Comparison of ENCODE assay signal across 8 cellular contexts in the genomic region with DNA sequence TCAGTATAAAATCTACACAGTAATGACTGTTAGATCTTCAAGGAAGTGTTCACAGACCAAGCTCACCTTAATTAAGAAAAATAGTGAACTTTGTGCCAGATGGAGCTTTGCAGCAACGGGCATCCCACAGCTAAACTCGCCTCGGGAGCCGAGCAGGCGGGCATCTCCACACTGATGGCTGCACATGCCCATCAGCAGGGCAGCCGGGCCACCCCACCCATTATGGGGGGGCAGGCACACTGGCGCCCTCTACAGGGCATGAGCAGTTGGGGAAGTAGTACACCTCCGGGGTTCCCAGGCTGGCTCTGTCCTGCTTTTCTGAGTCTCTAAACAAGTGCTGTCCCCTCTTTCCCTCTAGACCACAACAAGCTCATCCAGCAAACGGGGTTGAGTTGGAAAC. TPM values are rescaled to one million over a fixed set of nuclear protein-coding genes. Genes with fewer than 3 reads are reported as not detected.
A peak's percentile ranks its signal among the peaks of the same experiment; 100 is the strongest.
DNase-seq lines count a peak whose midpoint lies in the region; ATAC-seq and TF ChIP-seq lines count a peak whose summit lies in the region.

No MANE protein-coding gene starts in this region.

- peak; percentile 27 for TF ChIP-seq CTCF in left ventricle myocardium inferior (IDR thresholded peaks at IDR 0.05; ENCODE audit: borderline replicate concordance)
- peak; percentile 66 for TF ChIP-seq CTCF in RWPE1 (conservative IDR thresholded peaks at IDR 0.05; ENCODE audit: low read depth)
- TF ChIP-seq CTCF in fibroblast of mammary gland (conservative IDR thresholded peaks at IDR 0.05; ENCODE audit: control insufficient read depth, insufficient read depth, low read depth, low read length), result peak; percentile 61
- peak; percentile 67 for TF ChIP-seq CTCF in type B pancreatic cell (conservative IDR thresholded peaks at IDR 0.05)

- H3K27ac Mint-ChIP-seq in type B pancreatic cell, result no peak overlapping the region

- no peaks in the 10 kb centered on the region for H3K27me3 Mint-ChIP-seq in type B pancreatic cell

- H3K9me3 ChIP-seq in left ventricle myocardium inferior (replicated peaks), result no peaks in the 10 kb centered on the region

- H3K4me1 ChIP-seq in left ventricle myocardium inferior, result no peaks in the 10 kb centered on the region

- H3K36me3 Mint-ChIP-seq in type B pancreatic cell, result peaks cover 31% of the 10 kb centered on the region

- H3K27ac ChIP-seq in left ventricle myocardium inferior (replicated peaks), result no peak overlapping the region
- H3K27ac ChIP-seq in RWPE1, result no peak overlapping the region

- POLR2A ChIA-PET in RWPE1 (lab: Yijun Ruan, JAX; ENCODE audit: low non-redundant PET), result no interaction called here

- ATAC-seq in Right ventricle myocardium superior (ENCODE audit: poor library complexity), result no peak
- ATAC-seq in HG03354 (IDR thresholded peaks at IDR 0.05; ENCODE audit: poor library complexity, severe bottlenecking, unreplicated experiment), result no peak

- H3K4me3 ChIP-seq in left ventricle myocardium inferior (no peak overlapping the region), fibroblast of mammary gland (ENCODE audit: control insufficient read depth, low read depth, low read length) (no peak overlapping the region)

- H3K27me3 ChIP-seq in left ventricle myocardium inferior (ENCODE audit: low read depth), result no peaks in the 10 kb centered on the region

- H3K4me1 Mint-ChIP-seq in type B pancreatic cell (ENCODE audit: unreplicated experiment), result peaks cover 9% of the 10 kb centered on the region

- H3K4me3 Mint-ChIP-seq in type B pancreatic cell, result no peak overlapping the region

- DNase-seq in left ventricle myocardium inferior, result no peak
- DNase-seq in Right ventricle myocardium superior, result no peak
- DNase-seq in RWPE1 (ENCODE audit: low spot score), result peak; percentile 51
- DNase-seq in fibroblast of mammary gland (ENCODE audit: low read depth), result peak; percentile 23
- no peak for DNase-seq in type B pancreatic cell (ENCODE audit: extremely low spot score, unreplicated experiment)
- no peak for DNase-seq in retina
- DNase-seq in medulla oblongata (ENCODE audit: extremely low spot score), result no peak

- intact Hi-C loops in left ventricle myocardium inferior (cut with micrococcal nuclease) (loop anchor here (10.0 kb wide), 1 partner anchor 460 kb away; no protein-coding TSS in a partner anchor), Right ventricle myocardium superior (cut with DNase I) (no loop called here)

- no peaks in the 10 kb centered on the region for H3K9me3 Mint-ChIP-seq in type B pancreatic cell

- H3K36me3 ChIP-seq in left ventricle myocardium inferior, result peaks cover 41% of the 10 kb centered on the region

- CTCF ChIA-PET in RWPE1 (lab: Yijun Ruan, JAX), result interaction anchor here (0.6 to 1.9 kb wide), 15 partner anchors 8 to 491 kb away, joined by 3 to 10 read pairs (median 3); no protein-coding TSS in a partner anchor

RNA-seq across cellular contexts. Expression of a gene that starts 21.6 kb away (rescaled TPM):
- total RNA-seq in left ventricle myocardium inferior, result 4.8 TPM
- total RNA-seq in Right ventricle myocardium superior, result 3.0 TPM
- 25.2 and 32.2 TPM in 2 replicates for total RNA-seq in type B pancreatic cell (ENCODE audit: low replicate concordance)

RNA-seq across cellular contexts. Expression of a gene that starts 32.7 kb away (rescaled TPM):
- total RNA-seq in left ventricle myocardium inferior (0.55 TPM), Right ventricle myocardium superior (0.43 TPM), type B pancreatic cell (ENCODE audit: low replicate concordance) (25.8 and 32.9 TPM in 2 replicates)

Comparison
In these comparisons a context has a peak if more than half of its experiments do, and no peak if none do; other contexts are left out.
1. DNase-seq: peak in RWPE1 (single experiment) and fibroblast of mammary gland (single experiment); none in left ventricle myocardium inferior (single experiment), Right ventricle myocardium superior (single experiment), type B pancreatic cell (single experiment), retina (single experiment) and medulla oblongata (single experiment).
2. RNA of a gene that starts 32.7 kb away (total RNA-seq): 25.8 to 32.9 TPM in type B pancreatic cell; 0.55 TPM in left ventricle myocardium inferior (single experiment) and 0.43 TPM in Right ventricle myocardium superior (single experiment); every median in the first group is over 10 times any median in the second.
3. Peak in every context shown above with its lines, with median percentiles within 50 percentile points of each other: CTCF ChIP-seq.